In genomic region chr1:30691480-30691879, GRCh38 we compare ENCODE assay signal across 1 cellular context.
TF ChIP-seq lines count a peak whose summit lies in the region.

No MANE protein-coding gene starts in this region.

TF ChIP-seq in H1, 55 proteins besides CTCF, POLR2A, EP300 and RAD21 (continued from another document):
- TF ChIP-seq GTF2F1 (IDR thresholded peaks at IDR 0.05; ENCODE audit: borderline replicate concordance, low read depth, low read length) (no peak), SP2 (IDR thresholded peaks at IDR 0.05; ENCODE audit: low read length) (no peak), TEAD4 (IDR thresholded peaks at IDR 0.05; ENCODE audit: low read depth, low read length) (no peak), ASH2L (IDR thresholded peaks at IDR 0.05; ENCODE audit: low read length) (no peak)
TF ChIP-seq in H1: peak in this region for 0.
